ENCODE assay signal across 8 cellular contexts in the genomic region with DNA sequence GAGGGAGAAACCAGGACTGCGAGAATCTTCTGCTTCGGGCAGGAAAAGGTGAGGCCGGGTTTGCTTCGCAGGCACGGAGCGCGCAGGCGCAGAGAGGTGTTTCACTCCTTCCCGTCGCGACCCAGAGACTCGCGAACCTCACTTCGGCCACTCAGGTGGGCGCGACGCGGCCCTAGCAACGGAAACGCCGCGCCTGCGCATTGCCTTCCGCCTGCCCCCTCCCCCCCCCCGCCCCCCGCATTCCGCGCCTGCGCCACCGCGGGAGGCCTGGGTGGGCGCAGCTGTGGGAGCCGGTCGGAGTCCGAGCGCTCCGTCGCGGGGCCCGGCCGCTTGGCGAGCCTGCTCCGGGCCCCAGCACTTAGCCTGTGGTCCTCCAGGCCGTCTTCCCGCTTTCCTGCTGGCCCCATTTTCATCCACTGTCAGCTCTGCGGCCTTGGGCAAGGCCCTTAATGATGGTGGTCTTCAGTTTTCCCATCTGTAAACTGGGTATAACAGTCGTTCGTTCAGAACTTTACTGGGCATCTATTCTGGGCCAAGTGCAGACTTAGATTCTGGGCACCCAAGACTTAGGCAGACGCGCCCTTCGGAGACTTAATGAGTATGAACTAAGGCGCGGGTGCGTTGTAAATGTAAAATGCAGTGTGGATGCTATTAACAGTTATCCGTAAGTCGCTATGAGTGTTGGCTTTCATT.
DNase-seq lines count a peak whose midpoint lies in the region; ATAC-seq and TF ChIP-seq lines count a peak whose summit lies in the region.

No MANE protein-coding gene starts in this region.

- peaks cover 8% of the 10 kb centered on the region for H3K4me1 ChIP-seq in suprapubic skin

- no peak overlapping the region for H3K27ac ChIP-seq in suprapubic skin

- no peaks in the 10 kb centered on the region for H3K36me3 ChIP-seq in suprapubic skin

- peak overlapping the region; percentile 36 for H3K4me3 ChIP-seq in fibroblast of villous mesenchyme (ENCODE audit: low read depth, low read length)
- peak overlapping the region; percentile 48 for H3K4me3 ChIP-seq in suprapubic skin

- H3K27me3 ChIP-seq in suprapubic skin, result peaks cover 21% of the 10 kb centered on the region

- no peak for TF ChIP-seq POLR2A in suprapubic skin (IDR thresholded peaks at IDR 0.05)

- no peak for ATAC-seq in GM18520 (IDR thresholded peaks at IDR 0.05; ENCODE audit: unreplicated experiment)

- TF ChIP-seq EP300 in suprapubic skin (IDR thresholded peaks at IDR 0.05), result no peak

- no peak for TF ChIP-seq CTCF in fibroblast of villous mesenchyme (IDR thresholded peaks at IDR 0.05; ENCODE audit: insufficient read depth, low read depth, low read length)
- TF ChIP-seq CTCF in suprapubic skin (IDR thresholded peaks at IDR 0.05), result no peak

- H3K9me3 ChIP-seq in suprapubic skin, result no peaks in the 10 kb centered on the region

- WGBS in suprapubic skin, result 46% methylated on average over 23 of the region's 56 CpGs

- DNase-seq in HPDE6-E6E7 (ENCODE audit: extremely low spot score) (peak; percentile 78), fibroblast of villous mesenchyme (ENCODE audit: low read depth) (no peak), nucleus accumbens (lab: John Stamatoyannopoulos, UW) (peak in 38 of 56 donors; percentile 10 to 78 (median 40)), suprapubic skin (ENCODE audit: low spot score in 2 of 2) (no peak), AML-193 (lab: John Stamatoyannopoulos, UW) (no peak), NCI-H2107 (lab: John Stamatoyannopoulos, UW) (no peak)
- peak; percentile 63 to 72 for DNase-seq in activated T-cell treated with anti-CD3 and anti-CD28 coated beads, Interleukin-2, amount 50 U/mL, for 48 hours

Comparison
In these comparisons a context has a peak if more than half of its experiments do, and no peak if none do; other contexts are left out.
1. DNase-seq: peak in HPDE6-E6E7 (single experiment), activated T-cell treated with anti-CD3 and anti-CD28 coated beads, Interleukin-2, amount 50 U/mL, for 48 hours (2 of 2) and nucleus accumbens (38 of 56); none in fibroblast of villous mesenchyme (single experiment), suprapubic skin (0 of 2), AML-193 (0 of 2) and NCI-H2107 (single experiment).